In the genomic region with DNA sequence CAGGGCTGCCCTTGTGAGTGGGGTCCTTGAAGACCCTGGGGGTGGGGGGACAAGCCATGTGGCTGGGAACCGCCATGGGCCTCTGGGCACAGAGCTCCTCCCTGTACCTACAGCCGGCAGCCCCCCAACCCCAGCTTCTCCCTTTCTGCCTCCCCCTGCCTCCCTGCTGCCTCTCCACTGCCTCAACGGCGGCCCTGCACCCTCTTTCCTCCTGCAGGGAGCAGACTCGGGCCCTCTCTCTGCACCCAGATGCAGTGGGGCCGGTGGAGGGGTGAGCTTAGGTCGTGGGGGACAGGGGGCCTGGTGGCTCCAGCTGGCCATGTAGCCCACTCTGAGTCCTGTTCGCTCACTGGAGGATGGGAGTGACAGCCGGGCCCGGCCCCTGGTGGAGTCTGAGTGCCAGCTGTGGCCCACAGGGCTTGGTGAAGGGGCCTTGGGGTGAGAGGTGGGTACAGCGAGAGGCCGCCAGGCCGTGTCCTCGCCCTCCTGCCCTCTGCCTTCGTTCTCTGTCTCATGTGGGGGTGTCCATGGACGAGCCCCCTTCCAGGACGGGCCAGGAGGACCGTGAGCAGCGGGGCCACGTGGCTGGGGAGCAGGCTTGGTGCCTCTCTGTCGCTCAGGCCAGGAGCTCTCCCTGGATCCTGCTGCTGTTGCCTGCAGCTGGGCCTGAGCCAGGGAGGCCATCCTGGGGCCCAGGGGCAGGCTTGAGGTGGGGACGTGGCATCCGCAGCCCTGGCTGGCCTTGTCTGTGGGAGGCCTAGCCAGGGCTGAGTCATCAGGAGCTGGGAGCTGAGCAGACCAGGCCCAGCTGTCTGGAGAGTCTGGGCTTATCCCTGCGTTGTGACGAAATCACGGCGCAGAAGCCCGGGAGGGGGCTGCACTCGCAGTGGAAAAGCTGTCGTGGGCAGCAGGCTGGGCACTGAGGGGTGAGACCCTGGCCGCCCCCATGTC, we compare ENCODE assay signal across 11 cellular contexts.
DNase-seq lines count a peak whose midpoint lies in the region; ATAC-seq and TF ChIP-seq lines count a peak whose summit lies in the region.
"Had no signal": no experiment of that assay in that cellular context is flagged by ENCODE, and none has a peak within 500 bp of the region (broad histone marks: within the 10 kb centered on the region; RNA-seq: fewer than 3 reads in every experiment).

No MANE protein-coding gene starts in this region.

- DNase-seq in activated naive CD8-positive, alpha-beta T cell treated with anti-CD3 and anti-CD28 coated beads, Interleukin-2, amount 10 ng/mL, durations not matched to agents 7 days and 5 days, result peak; percentile 20
- DNase-seq in activated naive CD8-positive, alpha-beta T cell treated with anti-CD3 and anti-CD28 coated beads, Interleukin-2, amount 50 U/mL, for 24 hours, result no peak
- peak; percentile 64 for DNase-seq in mammary epithelial cell
- DNase-seq in left lobe of liver (ENCODE audit: low spot score), result no peak
- DNase-seq in aorta, result peak; percentile 86
- DNase-seq: activated effector memory CD4-positive, alpha-beta T cell treated with anti-CD3 and anti-CD28 coated beads, Interleukin-2, amount 50 U/mL, for 16 hours; NCI-H748 treated with DMSO at 0.1 percent for 48 hours had no signal

- H2AFZ ChIP-seq in mammary epithelial cell (ENCODE audit: low read depth, low read length), result no peak overlapping the region

- H3K9me3 ChIP-seq in mammary epithelial cell (replicated peaks; ENCODE audit: insufficient read depth, low read length) (peaks cover 4% of the 10 kb centered on the region), aorta (ENCODE audit: control insufficient read depth, low read length) (no peaks in the 10 kb centered on the region)

- no peak overlapping the region for H3K27ac Mint-ChIP-seq in activated naive CD8-positive, alpha-beta T cell treated with anti-CD3 and anti-CD28 coated beads, Interleukin-2, amount 10 ng/mL, durations not matched to agents 7 days and 5 days
- no peak overlapping the region for H3K27ac Mint-ChIP-seq in activated naive CD8-positive, alpha-beta T cell treated with anti-CD3 and anti-CD28 coated beads, Interleukin-2, amount 50 U/mL, for 24 hours

- CTCF ChIA-PET in mammary epithelial cell (lab: Charles Lee; ENCODE audit: low non-redundant PET), result no interaction called here

- H3K4me3 ChIP-seq in mammary epithelial cell (replicated peaks in 1 of 3; ENCODE audit: insufficient read depth in 1 of 3, low read depth in 2 of 3, low read length in 3 of 3) (no peak overlapping the region), aorta (ENCODE audit: low read length in 2 of 2) (no peak overlapping the region)

- no peak overlapping the region for H3K4me2 ChIP-seq in mammary epithelial cell (ENCODE audit: insufficient read depth, low read depth, low read length)

- 46% methylated on average over 18 of the region's 31 CpGs for WGBS in mammary epithelial cell (ENCODE audit: low coverage, missing lambda C conversion rate)
- WGBS in aorta, 2 donors, result 72 to 77% methylated on average over 27 to 31 of the region's 31 CpGs

- H3K79me2 ChIP-seq in mammary epithelial cell (ENCODE audit: insufficient read depth, low read length), result no peaks in the 10 kb centered on the region

- in situ Hi-C loops in mammary epithelial cell (cut with MboI; ENCODE audit: low sequenced_read_pairs in 2 of 2), result no loop called here

- dilution Hi-C loops in mammary epithelial cell (cut with HindIII; ENCODE audit: low sequenced_read_pairs), result no loop called here

- H3K4me1 ChIP-seq in mammary epithelial cell (ENCODE audit: insufficient read depth, low read length) (no peaks in the 10 kb centered on the region), aorta (ENCODE audit: control insufficient read depth in 1 of 2, insufficient read depth in 2 of 2, low read length in 2 of 2) (no peaks in the 10 kb centered on the region)

- intact Hi-C loops in mammary epithelial cell (cut with micrococcal nuclease) (no loop called here), aorta (cut with DNase I) (no loop called here)

- no peak overlapping the region for H3K9ac ChIP-seq in mammary epithelial cell (ENCODE audit: insufficient read depth, low read length)

- H4K20me1 ChIP-seq in mammary epithelial cell (ENCODE audit: insufficient read depth, low read length), result no peaks in the 10 kb centered on the region

- no peaks in the 10 kb centered on the region for H3K9me3 Mint-ChIP-seq in activated naive CD8-positive, alpha-beta T cell treated with anti-CD3 and anti-CD28 coated beads, Interleukin-2, amount 10 ng/mL, durations not matched to agents 7 days and 5 days
- H3K9me3 Mint-ChIP-seq in activated naive CD8-positive, alpha-beta T cell treated with anti-CD3 and anti-CD28 coated beads, Interleukin-2, amount 50 U/mL, for 24 hours, result no peaks in the 10 kb centered on the region

- H3K36me3 ChIP-seq in mammary epithelial cell (ENCODE audit: insufficient read depth, low read length) (no peaks in the 10 kb centered on the region), aorta (ENCODE audit: control insufficient read depth in 1 of 2, insufficient read depth in 2 of 2, low read length in 1 of 2) (no peaks in the 10 kb centered on the region)

- BruUV-seq in mammary epithelial cell (replicated peaks; lab: Mats Ljungman, UMichigan), result no TSS peak

- H3K4me3 Mint-ChIP-seq in activated naive CD8-positive, alpha-beta T cell treated with anti-CD3 and anti-CD28 coated beads, Interleukin-2, amount 10 ng/mL, durations not matched to agents 7 days and 5 days, result no peak overlapping the region
- no peak overlapping the region for H3K4me3 Mint-ChIP-seq in activated naive CD8-positive, alpha-beta T cell treated with anti-CD3 and anti-CD28 coated beads, Interleukin-2, amount 50 U/mL, for 24 hours

- POLR2A ChIA-PET in activated naive CD8-positive, alpha-beta T cell treated with anti-CD3 and anti-CD28 coated beads, Interleukin-2, amount 10 ng/mL, durations not matched to agents 7 days and 5 days (lab: Charles Lee), result no interaction called here

- H3K4me1 Mint-ChIP-seq in activated naive CD8-positive, alpha-beta T cell treated with anti-CD3 and anti-CD28 coated beads, Interleukin-2, amount 10 ng/mL, durations not matched to agents 7 days and 5 days, result no peaks in the 10 kb centered on the region
- no peaks in the 10 kb centered on the region for H3K4me1 Mint-ChIP-seq in activated naive CD8-positive, alpha-beta T cell treated with anti-CD3 and anti-CD28 coated beads, Interleukin-2, amount 50 U/mL, for 24 hours

- H3K27ac ChIP-seq in mammary epithelial cell (ENCODE audit: insufficient read depth, low read depth, low read length) (no peak overlapping the region), aorta (ENCODE audit: low read depth in 1 of 2, low read length in 2 of 2) (no peak overlapping the region)
- H3K27ac ChIP-seq: C4-2B had no signal

- no peak for ATAC-seq in activated naive CD8-positive, alpha-beta T cell treated with anti-CD3 and anti-CD28 coated beads, Interleukin-2, amount 10 ng/mL, durations not matched to agents 7 days and 5 days (ENCODE audit: low read depth)
- ATAC-seq in activated naive CD8-positive, alpha-beta T cell treated with anti-CD3 and anti-CD28 coated beads, Interleukin-2, amount 50 U/mL, for 24 hours, result no peak
- peak; percentile 26 for ATAC-seq in left lobe of liver
- peak; percentile 92 for ATAC-seq in aorta (ENCODE audit: low FRiP score)
- no peak for ATAC-seq in HG02571 (IDR thresholded peaks at IDR 0.05; ENCODE audit: unreplicated experiment)
- ATAC-seq in HG03342 (IDR thresholded peaks at IDR 0.05; ENCODE audit: unreplicated experiment), result no peak
- ATAC-seq in GM19455 (IDR thresholded peaks at IDR 0.05; ENCODE audit: unreplicated experiment), result no peak

- H3K27me3 ChIP-seq in mammary epithelial cell (ENCODE audit: insufficient read depth, low read length), result peaks cover 7% of the 10 kb centered on the region
- no peaks in the 10 kb centered on the region for H3K27me3 ChIP-seq in aorta (ENCODE audit: control insufficient read depth in 1 of 2, insufficient read depth in 2 of 2, low read length in 1 of 2)

- peaks cover 21% of the 10 kb centered on the region for H3K27me3 Mint-ChIP-seq in activated naive CD8-positive, alpha-beta T cell treated with anti-CD3 and anti-CD28 coated beads, Interleukin-2, amount 10 ng/mL, durations not matched to agents 7 days and 5 days
- H3K27me3 Mint-ChIP-seq in activated naive CD8-positive, alpha-beta T cell treated with anti-CD3 and anti-CD28 coated beads, Interleukin-2, amount 50 U/mL, for 24 hours, result peaks cover 19% of the 10 kb centered on the region

- H3K36me3 Mint-ChIP-seq in activated naive CD8-positive, alpha-beta T cell treated with anti-CD3 and anti-CD28 coated beads, Interleukin-2, amount 10 ng/mL, durations not matched to agents 7 days and 5 days, result no peaks in the 10 kb centered on the region
- no peaks in the 10 kb centered on the region for H3K36me3 Mint-ChIP-seq in activated naive CD8-positive, alpha-beta T cell treated with anti-CD3 and anti-CD28 coated beads, Interleukin-2, amount 50 U/mL, for 24 hours (ENCODE audit: low read depth)

- no peak for TF ChIP-seq CTCF in mammary epithelial cell (conservative IDR thresholded peaks at IDR 0.05 in 1 of 2, IDR thresholded peaks at IDR 0.05 in 1 of 2; ENCODE audit: extremely low read depth in 1 of 2, insufficient read depth in 1 of 2, low read depth in 1 of 2, low read length in 2 of 2)

Comparison
In these comparisons a context has a peak if more than half of its experiments do, and no peak if none do; other contexts are left out.
1. DNase-seq: peak in activated naive CD8-positive, alpha-beta T cell treated with anti-CD3 and anti-CD28 coated beads, Interleukin-2, amount 10 ng/mL, durations not matched to agents 7 days and 5 days (single experiment), mammary epithelial cell (single experiment) and aorta (2 of 2); none in activated naive CD8-positive, alpha-beta T cell treated with anti-CD3 and anti-CD28 coated beads, Interleukin-2, amount 50 U/mL, for 24 hours (single experiment) and left lobe of liver (single experiment).
2. ATAC-seq: peak in left lobe of liver (single experiment) and aorta (single experiment); none in activated naive CD8-positive, alpha-beta T cell treated with anti-CD3 and anti-CD28 coated beads, Interleukin-2, amount 10 ng/mL, durations not matched to agents 7 days and 5 days (single experiment), activated naive CD8-positive, alpha-beta T cell treated with anti-CD3 and anti-CD28 coated beads, Interleukin-2, amount 50 U/mL, for 24 hours (single experiment), HG02571 (single experiment), HG03342 (single experiment) and GM19455 (single experiment).